In genomic region chr9:27276182-27277030, GRCh38 we compare ENCODE assay signal across 10 cellular contexts. TPM values are rescaled to one million over a fixed set of nuclear protein-coding genes. Genes with fewer than 3 reads are reported as not detected.
DNase-seq lines count a peak whose midpoint lies in the region; ATAC-seq, FAIRE-seq and TF ChIP-seq lines count a peak whose summit lies in the region.
"Had no signal": no experiment of that assay in that cellular context is flagged by ENCODE, and none has a peak within 500 bp of the region (broad histone marks: within the 10 kb centered on the region; RNA-seq: fewer than 3 reads in every experiment).

No MANE protein-coding gene starts in this region.

- no peak for ATAC-seq in activated CD4-positive, alpha-beta T cell treated with anti-CD3 and anti-CD28 coated beads for 36 hours
- ATAC-seq in HG03066 (IDR thresholded peaks at IDR 0.05; ENCODE audit: low read depth, unreplicated experiment) = peak; percentile 53
- ATAC-seq in K562 = no peak
- ATAC-seq: stimulated activated naive CD8-positive, alpha-beta T cell treated with anti-CD3 and anti-CD28 coated beads, Interleukin-15, amount 100 ng/mL, for 72 hours had no signal

- peaks cover 2% of the 10 kb centered on the region for H3K27me3 Mint-ChIP-seq in activated CD4-positive, alpha-beta T cell treated with anti-CD3 and anti-CD28 coated beads for 36 hours

- no TSS peak for BruUV-seq in K562 (replicated peaks; lab: Mats Ljungman, UMichigan)

- no peak overlapping the region for H3K27ac ChIP-seq in K562 (ENCODE audit: extremely low read depth, low read depth, low read length)

- H3K4me1 Mint-ChIP-seq in activated CD4-positive, alpha-beta T cell treated with anti-CD3 and anti-CD28 coated beads for 36 hours = no peaks in the 10 kb centered on the region

- H3K4me2 ChIP-seq in K562 (ENCODE audit: insufficient read depth, low read length) = no peak overlapping the region

- FAIRE-seq in K562 (lab: Jason Lieb, UNC) (no peak), islet of Langerhans (lab: Jason Lieb, UNC) (peak; percentile 100)

- peak; percentile 9 for DNase-seq in activated CD4-positive, alpha-beta T cell treated with anti-CD3 and anti-CD28 coated beads for 36 hours
- DNase-seq in activated CD4-positive, alpha-beta T cell treated with anti-CD3 and anti-CD28 coated beads, Interleukin-2, amount 50 U/mL, for 4 hours = no peak
- DNase-seq in NCI-H446 (lab: John Stamatoyannopoulos, UW) = peak; percentile 54 to 79
- DNase-seq in K562 (ENCODE audit: extremely low read depth in 1 of 4, low spot score in 3 of 4) = peak; percentile 10 to 25 (median 16)
- DNase-seq in stromal cell of bone marrow (ENCODE audit: low read depth) = peak; percentile 33
- no peak for DNase-seq in ecto neural progenitor cell (ENCODE audit: low spot score)

- no peaks in the 10 kb centered on the region for H3K36me3 ChIP-seq in K562 (ENCODE audit: control insufficient read depth, insufficient read depth, low read length)

- in situ Hi-C loops in K562 (cut with MboI) = no loop called here

- peak in 2 of 3 experiments; percentile 41 to 55; a peak in 5 of 6 replicates for TF ChIP-seq CTCF in K562 (IDR thresholded peaks at IDR 0.05 in 2 of 3, conservative IDR thresholded peaks at IDR 0.05 in 1 of 3; ENCODE audit: insufficient read depth in 2 of 3, low read depth in 1 of 3, low read length in 3 of 3)

- H3K9me3 ChIP-seq in K562 (replicated peaks; ENCODE audit: control insufficient read depth, insufficient read depth, low read depth, low read length) = no peaks in the 10 kb centered on the region
- H3K9me3 ChIP-seq: Caco-2 had no signal

- H3K36me3 Mint-ChIP-seq in activated CD4-positive, alpha-beta T cell treated with anti-CD3 and anti-CD28 coated beads for 36 hours (ENCODE audit: low read depth) = no peaks in the 10 kb centered on the region

- TF ChIP-seq RAD21 in K562 (CRISPR knock-in tag; conservative IDR thresholded peaks at IDR 0.05 in 1 of 2, IDR thresholded peaks at IDR 0.05 in 1 of 2) = peak; percentile 45 to 55

- intact Hi-C loops in activated CD4-positive, alpha-beta T cell treated with anti-CD3 and anti-CD28 coated beads for 36 hours (cut with DNase I, micrococcal nuclease) = loop anchor here (1.0 to 10.0 kb wide), 6 partner anchors 30 to 532 kb away; partner anchors contain the start of gene CAAP1 (in 1 of the 2)
- intact Hi-C loops in K562 (cut with micrococcal nuclease) = loop anchor here (1.0 kb wide), 1 partner anchor 272 kb away; no protein-coding TSS in a partner anchor

- POLR2A ChIA-PET in activated CD4-positive, alpha-beta T cell treated with anti-CD3 and anti-CD28 coated beads for 36 hours (lab: Charles Lee) = interaction anchor here (0.7 kb wide), 1 partner anchor 33 kb away, joined by 3 read pairs; no protein-coding TSS in a partner anchor
- POLR2A ChIA-PET in K562 (lab: Yijun Ruan, JAX) = no interaction called here

- H3K27ac Mint-ChIP-seq in activated CD4-positive, alpha-beta T cell treated with anti-CD3 and anti-CD28 coated beads for 36 hours = no peak overlapping the region
- H3K27ac Mint-ChIP-seq: stimulated activated naive CD8-positive, alpha-beta T cell treated with anti-CD3 and anti-CD28 coated beads, Interleukin-15, amount 100 ng/mL, for 72 hours had no signal

- H3K4me3 Mint-ChIP-seq in activated CD4-positive, alpha-beta T cell treated with anti-CD3 and anti-CD28 coated beads for 36 hours = no peak overlapping the region
- H3K4me3 Mint-ChIP-seq: stimulated activated naive CD8-positive, alpha-beta T cell treated with anti-CD3 and anti-CD28 coated beads, Interleukin-15, amount 100 ng/mL, for 72 hours had no signal

- no peak for TF ChIP-seq EP300 in K562 (IDR thresholded peaks at IDR 0.05; ENCODE audit: low read length)

- no peak overlapping the region for H3K4me3 ChIP-seq in K562

- no peaks in the 10 kb centered on the region for H3K27me3 ChIP-seq in K562 (ENCODE audit: control insufficient read depth in 2 of 2, insufficient read depth in 2 of 2, low read length in 2 of 2)

- no peaks in the 10 kb centered on the region for H3K9me3 Mint-ChIP-seq in activated CD4-positive, alpha-beta T cell treated with anti-CD3 and anti-CD28 coated beads for 36 hours (ENCODE audit: low read depth)
- H3K9me3 Mint-ChIP-seq: stimulated activated naive CD8-positive, alpha-beta T cell treated with anti-CD3 and anti-CD28 coated beads, Interleukin-15, amount 100 ng/mL, for 72 hours had no signal

- no peaks in the 10 kb centered on the region for H3K9me1 ChIP-seq in K562 (ENCODE audit: control insufficient read depth, insufficient read depth, low read length)

- no peaks in the 10 kb centered on the region for H4K20me1 ChIP-seq in K562 (replicated peaks; ENCODE audit: control insufficient read depth, insufficient read depth, low read length)

- H3K9ac ChIP-seq in K562 (ENCODE audit: insufficient read depth in 1 of 2, low read depth in 2 of 2, low read length in 2 of 2) = no peak overlapping the region

- peak overlapping the region; percentile 51; the same call in 1 of the 2 replicates for H2AFZ ChIP-seq in K562 (ENCODE audit: low read depth, low read length)

- no peak for TF ChIP-seq POLR2A in K562 (conservative IDR thresholded peaks at IDR 0.05)

- no peaks in the 10 kb centered on the region for H3K79me2 ChIP-seq in K562 (ENCODE audit: control insufficient read depth, insufficient read depth, low read length)

- H3K4me1 ChIP-seq in K562 (replicated peaks in 1 of 2; ENCODE audit: control insufficient read depth in 2 of 2, insufficient read depth in 2 of 2, low read length in 2 of 2) = peaks cover 0 to 4% of the 10 kb centered on the region in 2 experiments; a peak in 2 of 5 replicates
- H3K4me1 ChIP-seq: Caco-2 had no signal

- CTCF ChIA-PET in activated CD4-positive, alpha-beta T cell treated with anti-CD3 and anti-CD28 coated beads for 36 hours (lab: Charles Lee) = interaction anchor here (0.7 to 1.4 kb wide), 4 partner anchors 9 to 243 kb away, joined by 3 read pairs; no protein-coding TSS in a partner anchor
- CTCF ChIA-PET in K562 (lab: Yijun Ruan, JAX; ENCODE audit: low intra/inter-chr PET ratio) = interaction anchor here (0.7 kb wide), 1 partner anchor 57 kb away, joined by 3 read pairs; no protein-coding TSS in a partner anchor

- 11% methylated on average over 7 of the region's 13 CpGs for WGBS in K562 (ENCODE audit: insufficient coverage, low coverage, missing lambda C conversion rate)

TF ChIP-seq in K562, 482 proteins besides CTCF, POLR2A, EP300 and RAD21:
- TF ChIP-seq, protein P1, sequence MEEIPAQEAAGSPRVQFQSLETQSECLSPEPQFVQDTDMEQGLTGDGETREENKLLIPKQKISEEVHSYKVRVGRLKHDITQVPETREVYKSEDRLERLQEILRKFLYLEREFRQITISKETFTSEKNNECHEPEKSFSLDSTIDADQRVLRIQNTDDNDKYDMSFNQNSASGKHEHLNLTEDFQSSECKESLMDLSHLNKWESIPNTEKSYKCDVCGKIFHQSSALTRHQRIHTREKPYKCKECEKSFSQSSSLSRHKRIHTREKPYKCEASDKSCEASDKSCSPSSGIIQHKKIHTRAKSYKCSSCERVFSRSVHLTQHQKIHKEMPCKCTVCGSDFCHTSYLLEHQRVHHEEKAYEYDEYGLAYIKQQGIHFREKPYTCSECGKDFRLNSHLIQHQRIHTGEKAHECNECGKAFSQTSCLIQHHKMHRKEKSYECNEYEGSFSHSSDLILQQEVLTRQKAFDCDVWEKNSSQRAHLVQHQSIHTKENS (CRISPR knock-in tag; IDR thresholded peaks at IDR 0.05) = no peak
- TF ChIP-seq RBM25 (IDR thresholded peaks at IDR 0.05; ENCODE audit: low read depth, low read length, severe bottlenecking) (no peak), RUNX1 (IDR thresholded peaks at IDR 0.05; ENCODE audit: low read depth) (no peak), WHSC1 (IDR thresholded peaks at IDR 0.05; ENCODE audit: low read length) (no peak), C11orf30 (IDR thresholded peaks at IDR 0.05; ENCODE audit: low read depth) (peak; percentile 10; the same call in 1 of the 2 replicates), JUND (IDR thresholded peaks at IDR 0.05; ENCODE audit: borderline replicate concordance, low read depth, low read length) (no peak), JUND (tag; IDR thresholded peaks at IDR 0.05; ENCODE audit: borderline replicate concordance, low read depth, low read length) (no peak)

RNA-seq across cellular contexts. Expression of gene EQTN, which starts 20.5 kb away (rescaled TPM):
- not detected for total RNA-seq in activated CD4-positive, alpha-beta T cell treated with anti-CD3 and anti-CD28 coated beads for 36 hours
- 0.42 and 1.6 TPM in 2 replicates for total RNA-seq in K562 (2011; cell fraction: chromatin; rRNA removed; ENCODE audit: low replicate concordance)
- 0.66 and 0.67 TPM in 2 replicates for total RNA-seq in K562 (2011; cell fraction: nucleolus; rRNA removed)
- 0.88 TPM in 1 of 2 replicates, not detected in the other for total RNA-seq in K562 (2011; cell fraction: nucleoplasm; rRNA removed)
- not detected in 2 replicates for total RNA-seq in K562 (2014; rRNA removed)
- total RNA-seq in K562 (2014; rRNA removed; fragmentation: Illumina TruSeq; extraction: Trizol) = 0.15 and 0.29 TPM in 2 replicates
- 0.33 TPM in 1 of 2 replicates, not detected in the other for total RNA-seq in K562 (2015; rRNA removed; fragmentation: Illumina TruSeq; extraction: Trizol)
- total RNA-seq in K562 (2021) = not detected in 2 replicates
- polyA plus RNA-seq in K562 (2011; rRNA removed) = 0.31 and 0.53 TPM in 2 replicates
- polyA plus RNA-seq in K562 (2011; cell fraction: cytosol; rRNA removed) = 0.09 and 0.10 TPM in 2 replicates
- polyA plus RNA-seq in K562 (2011; cell fraction: nucleus; rRNA removed) = 0.48 and 1.5 TPM in 2 replicates
- polyA plus RNA-seq in K562 (2012) = 0.16 TPM in 1 of 2 replicates, not detected in the other
- 0.18 and 0.22 TPM in 2 replicates for polyA plus RNA-seq in K562 (2014; fragmentation: Illumina TruSeq; extraction: Trizol)
- polyA plus RNA-seq in K562 (2014; fragmentation: Nextera tagmentation; extraction: Ambion mirVana) = not detected
- 0.15 TPM in 1 of 2 replicates, not detected in the other for polyA plus RNA-seq in K562 (2014; rRNA removed)
- 0.51 and 0.77 TPM in 2 replicates for polyA minus RNA-seq in K562 (2011; rRNA and poly(A)+ RNA removed)
- polyA minus RNA-seq in K562 (2011; cell fraction: cytosol; rRNA and poly(A)+ RNA removed) = not detected in 2 replicates
- polyA minus RNA-seq in K562 (2011; cell fraction: nucleus; rRNA and poly(A)+ RNA removed) = 1.3 and 2.9 TPM in 2 replicates
- total RNA-seq: Caco-2 had no signal

Comparison
In these comparisons a context has a peak if more than half of its experiments do, and no peak if none do; other contexts are left out.
1. DNase-seq: peak in activated CD4-positive, alpha-beta T cell treated with anti-CD3 and anti-CD28 coated beads for 36 hours (single experiment), NCI-H446 (2 of 2), K562 (4 of 4) and stromal cell of bone marrow (single experiment); none in activated CD4-positive, alpha-beta T cell treated with anti-CD3 and anti-CD28 coated beads, Interleukin-2, amount 50 U/mL, for 4 hours (0 of 2) and ecto neural progenitor cell (single experiment).